ENCODE assay signal across 15 cellular contexts in the genomic region with DNA sequence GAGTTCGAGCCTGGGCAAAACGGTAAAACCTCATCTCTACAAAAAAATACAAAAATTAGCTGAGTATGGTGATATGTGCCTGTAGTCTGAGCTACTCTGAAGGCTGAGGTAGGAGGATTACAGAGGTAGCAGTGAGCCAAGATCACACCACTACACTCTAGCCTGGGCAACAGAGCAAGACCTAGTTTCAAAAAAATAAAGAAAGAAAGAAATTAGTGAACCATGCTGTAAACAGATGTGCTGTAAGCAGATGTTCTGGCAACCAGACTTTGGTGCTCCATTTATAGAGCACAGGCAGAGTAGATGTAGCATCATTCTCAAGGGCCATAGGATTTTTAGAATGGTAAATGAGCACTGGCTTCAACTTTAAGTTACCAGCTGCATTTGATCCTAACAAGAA.
DNase-seq lines count a peak whose midpoint lies in the region; ATAC-seq and FAIRE-seq lines count a peak whose summit lies in the region.
"Had no signal": no experiment of that assay in that cellular context is flagged by ENCODE, and none has a peak within 500 bp of the region (broad histone marks: within the 10 kb centered on the region; RNA-seq: fewer than 3 reads in every experiment).

No MANE protein-coding gene starts in this region.

- H3K27me3 Mint-ChIP-seq in activated T-cell treated with anti-CD3 and anti-CD28 coated beads, Interleukin-2, amount 50 U/mL, for 4 hours (ENCODE audit: low read depth), result peaks cover 5% of the 10 kb centered on the region
- H3K27me3 Mint-ChIP-seq: activated CD4-positive, alpha-beta T cell treated with anti-CD3 and anti-CD28 coated beads, Interleukin-2, amount 10 ng/mL, durations not matched to agents 7 days and 5 days had no signal

- DNase-seq in activated T-cell treated with anti-CD3 and anti-CD28 coated beads, Interleukin-2, amount 50 U/mL, for 4 hours, result no peak
- no peak for DNase-seq in hepatic stellate cell (ENCODE audit: low spot score)
- DNase-seq in frontal cortex (ENCODE audit: low spot score in 2 of 2), result no peak
- no peak for DNase-seq in HTR-8/SVneo (ENCODE audit: insufficient read length, low spot score)
- DNase-seq: activated CD4-positive, alpha-beta T cell treated with anti-CD3 and anti-CD28 coated beads, Interleukin-2, amount 10 ng/mL, durations not matched to agents 7 days and 5 days; activated naive CD4-positive, alpha-beta T cell treated with anti-CD3 and anti-CD28 coated beads, Interleukin-2, amount 10 ng/mL, durations not matched to agents 7 days and 5 days; GDM1; NCI-H69; SK-N-SH; small intestine had no signal

- H3K9me3 Mint-ChIP-seq in activated T-cell treated with anti-CD3 and anti-CD28 coated beads, Interleukin-2, amount 50 U/mL, for 4 hours, result no peaks in the 10 kb centered on the region

- no peak overlapping the region for H3K4me3 Mint-ChIP-seq in activated T-cell treated with anti-CD3 and anti-CD28 coated beads, Interleukin-2, amount 50 U/mL, for 4 hours
- H3K4me3 Mint-ChIP-seq: activated CD4-positive, alpha-beta T cell treated with anti-CD3 and anti-CD28 coated beads, Interleukin-2, amount 10 ng/mL, durations not matched to agents 7 days and 5 days; activated naive CD4-positive, alpha-beta T cell treated with anti-CD3 and anti-CD28 coated beads, Interleukin-2, amount 10 ng/mL, durations not matched to agents 7 days and 5 days; natural killer cell treated with Interleukin-12 subunit alpha and Interleukin-12 subunit beta and Interleukin-15 and Interleukin-18, amount 100 ng/mL, for 72 hours had no signal

- H3K36me3 Mint-ChIP-seq in activated T-cell treated with anti-CD3 and anti-CD28 coated beads, Interleukin-2, amount 50 U/mL, for 4 hours (ENCODE audit: insufficient read depth), result no peaks in the 10 kb centered on the region
- H3K36me3 Mint-ChIP-seq: activated naive CD4-positive, alpha-beta T cell treated with anti-CD3 and anti-CD28 coated beads, Interleukin-2, amount 10 ng/mL, durations not matched to agents 7 days and 5 days had no signal

- FAIRE-seq in frontal cortex (lab: Jason Lieb, UNC) (no peak), HTR-8/SVneo (lab: Jason Lieb, UNC) (no peak)
- FAIRE-seq: small intestine had no signal

- peaks cover 3% of the 10 kb centered on the region for H3K4me1 Mint-ChIP-seq in activated T-cell treated with anti-CD3 and anti-CD28 coated beads, Interleukin-2, amount 50 U/mL, for 4 hours (ENCODE audit: low read depth)

- ATAC-seq in GM18498 (IDR thresholded peaks at IDR 0.05; ENCODE audit: unreplicated experiment) (peak; percentile 77), GM19455 (IDR thresholded peaks at IDR 0.05; ENCODE audit: unreplicated experiment) (peak; percentile 77), HG02870 (IDR thresholded peaks at IDR 0.05; ENCODE audit: unreplicated experiment) (peak; percentile 54), HG03469 (IDR thresholded peaks at IDR 0.05; ENCODE audit: unreplicated experiment) (peak; percentile 63)
- ATAC-seq in activated T-cell treated with anti-CD3 and anti-CD28 coated beads, Interleukin-2, amount 50 U/mL, for 4 hours, result no peak
- ATAC-seq: natural killer cell treated with Interleukin-12 subunit alpha and Interleukin-12 subunit beta and Interleukin-15 and Interleukin-18, amount 100 ng/mL, for 72 hours had no signal

Comparison
In these comparisons a context has a peak if more than half of its experiments do, and no peak if none do; other contexts are left out.
1. ATAC-seq: peak in GM18498 (single experiment), GM19455 (single experiment), HG02870 (single experiment) and HG03469 (single experiment); none in activated T-cell treated with anti-CD3 and anti-CD28 coated beads, Interleukin-2, amount 50 U/mL, for 4 hours (0 of 2).